22 cellular contexts compared by ENCODE assay signal in genomic region chr3:170100937-170101336, GRCh38.
DNase-seq lines count a peak whose midpoint lies in the region; ATAC-seq, FAIRE-seq and TF ChIP-seq lines count a peak whose summit lies in the region.
"Had no signal": no experiment of that assay in that cellular context is flagged by ENCODE, and none has a peak within 500 bp of the region (broad histone marks: within the 10 kb centered on the region; RNA-seq: fewer than 3 reads in every experiment).

No MANE protein-coding gene starts in this region.

- in situ Hi-C loops in HAP-1 (cut with MboI; ENCODE audit: low sequenced_read_pairs) (no loop called here), GM23248 (cut with MboI) (no loop called here)

- no peak for ATAC-seq in activated naive CD4-positive, alpha-beta T cell treated with anti-CD3 and anti-CD28 coated beads, Interleukin-2, amount 50 U/mL, for 72 hours
- no peak for ATAC-seq in CD4-positive, CD25-positive, alpha-beta regulatory T cell (ENCODE audit: low read depth in 2 of 2)

- no peaks in the 10 kb centered on the region for H3K9me3 Mint-ChIP-seq in activated naive CD4-positive, alpha-beta T cell treated with anti-CD3 and anti-CD28 coated beads, Interleukin-2, amount 50 U/mL, for 24 hours
- H3K9me3 Mint-ChIP-seq in activated naive CD4-positive, alpha-beta T cell treated with anti-CD3 and anti-CD28 coated beads, Interleukin-2, amount 50 U/mL, for 72 hours, result no peaks in the 10 kb centered on the region
- H3K9me3 Mint-ChIP-seq in CD4-positive, CD25-positive, alpha-beta regulatory T cell, result no peaks in the 10 kb centered on the region
- no peaks in the 10 kb centered on the region for H3K9me3 Mint-ChIP-seq in astrocyte (ENCODE audit: unreplicated experiment)
- H3K9me3 Mint-ChIP-seq: IgD-negative memory B cell had no signal

- peaks cover 22% of the 10 kb centered on the region for H3K36me3 Mint-ChIP-seq in activated naive CD4-positive, alpha-beta T cell treated with anti-CD3 and anti-CD28 coated beads, Interleukin-2, amount 50 U/mL, for 24 hours
- H3K36me3 Mint-ChIP-seq in activated naive CD4-positive, alpha-beta T cell treated with anti-CD3 and anti-CD28 coated beads, Interleukin-2, amount 50 U/mL, for 72 hours, result peaks cover 0 to 20% of the 10 kb centered on the region in 2 donors
- peaks cover 48% of the 10 kb centered on the region for H3K36me3 Mint-ChIP-seq in CD4-positive, CD25-positive, alpha-beta regulatory T cell
- peaks cover 10% of the 10 kb centered on the region for H3K36me3 Mint-ChIP-seq in astrocyte (ENCODE audit: low read depth, unreplicated experiment)

- 100% methylated on average over 1 of the region's 1 CpG for WGBS in GM23248 (ENCODE audit: low coverage in 1 of 2, low lambda C conversion rate in 2 of 2, missing lambda C conversion rate in 2 of 2), 2 experiments

- DNase-seq in activated naive CD4-positive, alpha-beta T cell treated with anti-CD3 and anti-CD28 coated beads, Interleukin-2, amount 50 U/mL, for 72 hours (ENCODE audit: low spot score in 2 of 2), result no peak
- DNase-seq in CD4-positive, CD25-positive, alpha-beta regulatory T cell, result no peak
- DNase-seq in astrocyte (ENCODE audit: low read depth), result no peak
- DNase-seq in NCI-H446 (lab: John Stamatoyannopoulos, UW), result no peak
- no peak for DNase-seq in HAP-1 (ENCODE audit: low spot score in 2 of 2)
- no peak for DNase-seq in GM23248
- DNase-seq: C1 segment of cervical spinal cord, DMS53, GDM1, GOT3, Kasumi-1, NCI-H1694, NCI-H2081, NCI-H2171, NCI-H345, NCI-H526 treated with DMSO at 0.1 percent for 48 hours, SHP77 had no signal

- no peak overlapping the region for H3K4me3 Mint-ChIP-seq in activated naive CD4-positive, alpha-beta T cell treated with anti-CD3 and anti-CD28 coated beads, Interleukin-2, amount 50 U/mL, for 24 hours
- H3K4me3 Mint-ChIP-seq in CD4-positive, CD25-positive, alpha-beta regulatory T cell, result no peak overlapping the region
- no peak overlapping the region for H3K4me3 Mint-ChIP-seq in astrocyte (ENCODE audit: unreplicated experiment)
- H3K4me3 Mint-ChIP-seq: IgD-negative memory B cell had no signal

- H3K36me3 ChIP-seq in CD4-positive, CD25-positive, alpha-beta regulatory T cell (ENCODE audit: control insufficient read depth, insufficient read depth, low read length), result peaks cover 93% of the 10 kb centered on the region
- H3K36me3 ChIP-seq in KMS-11 (ENCODE audit: insufficient read depth), result peaks cover 4% of the 10 kb centered on the region; the same call in 1 of the 2 replicates
- H3K36me3 ChIP-seq in astrocyte (ENCODE audit: insufficient read depth, low read length), result peaks cover 33% of the 10 kb centered on the region
- peaks cover 35% of the 10 kb centered on the region for H3K36me3 ChIP-seq in HAP-1 (replicated peaks)
- peaks cover 91% of the 10 kb centered on the region for H3K36me3 ChIP-seq in GM23248 (ENCODE audit: low read depth)

- peak overlapping the region; percentile 87 for H3K27ac Mint-ChIP-seq in activated naive CD4-positive, alpha-beta T cell treated with anti-CD3 and anti-CD28 coated beads, Interleukin-2, amount 50 U/mL, for 24 hours
- H3K27ac Mint-ChIP-seq in activated naive CD4-positive, alpha-beta T cell treated with anti-CD3 and anti-CD28 coated beads, Interleukin-2, amount 50 U/mL, for 72 hours, result peak overlapping the region in 1 of 2 donors; percentile 36
- H3K27ac Mint-ChIP-seq in CD4-positive, CD25-positive, alpha-beta regulatory T cell, result peak overlapping the region in 2 of 3 donors; percentile 29 to 55
- H3K27ac Mint-ChIP-seq in astrocyte (ENCODE audit: unreplicated experiment), result peak overlapping the region; percentile 47

- H3K9me2 ChIP-seq in GM23248 (ENCODE audit: insufficient read depth), result no peaks in the 10 kb centered on the region

- no peak overlapping the region for H3K9ac ChIP-seq in KMS-11
- H3K9ac ChIP-seq in astrocyte (ENCODE audit: low read length), result no peak overlapping the region
- no peak overlapping the region for H3K9ac ChIP-seq in GM23248

- no peaks in the 10 kb centered on the region for H3K4me1 ChIP-seq in CD4-positive, CD25-positive, alpha-beta regulatory T cell (ENCODE audit: control insufficient read depth, insufficient read depth, low read length, poor library complexity, severe bottlenecking)
- H3K4me1 ChIP-seq in KMS-11 (ENCODE audit: low read depth, poor library complexity, severe bottlenecking), result peaks cover 18% of the 10 kb centered on the region
- no peaks in the 10 kb centered on the region for H3K4me1 ChIP-seq in astrocyte (ENCODE audit: insufficient read depth, low read length)
- H3K4me1 ChIP-seq in HAP-1, result no peaks in the 10 kb centered on the region
- H3K4me1 ChIP-seq in GM23248 (ENCODE audit: insufficient read depth), result 0 out of 2 replicates have a peak, but pooled peaks cover 6% of the 10 kb centered on the region

- H3K27ac ChIP-seq in CD4-positive, CD25-positive, alpha-beta regulatory T cell (ENCODE audit: insufficient read depth, low read length, poor library complexity, severe bottlenecking), result no peak overlapping the region
- H3K27ac ChIP-seq in KMS-11, result no peak overlapping the region
- H3K27ac ChIP-seq in astrocyte (ENCODE audit: low read depth, low read length), result no peak overlapping the region
- H3K27ac ChIP-seq in GM23248, result no peak overlapping the region

- 0 out of 2 replicates have a peak, but pooled peaks cover 5% of the 10 kb centered on the region for H3F3A ChIP-seq in GM23248 (ENCODE audit: insufficient read depth)

- H3K79me2 ChIP-seq in KMS-11 (ENCODE audit: insufficient read depth, low read depth) (no peaks in the 10 kb centered on the region), astrocyte (ENCODE audit: insufficient read depth, low read length) (no peaks in the 10 kb centered on the region), GM23248 (ENCODE audit: insufficient read depth) (peaks cover 8% of the 10 kb centered on the region; the same call in 1 of the 2 replicates)

- H3K4me2 ChIP-seq in KMS-11 (peak overlapping the region; percentile 8; the same call in 1 of the 2 replicates), astrocyte (ENCODE audit: low read length) (no peak overlapping the region), GM23248 (ENCODE audit: unreplicated experiment) (no peak overlapping the region)

- H4K20me1 ChIP-seq in KMS-11 (ENCODE audit: insufficient read depth) (no peaks in the 10 kb centered on the region), astrocyte (ENCODE audit: insufficient read depth, low read length) (no peaks in the 10 kb centered on the region), GM23248 (ENCODE audit: insufficient read depth) (no peaks in the 10 kb centered on the region)

- H3K27me3 ChIP-seq in CD4-positive, CD25-positive, alpha-beta regulatory T cell (ENCODE audit: control insufficient read depth, insufficient read depth, low read length), result no peaks in the 10 kb centered on the region
- H3K27me3 ChIP-seq in KMS-11 (ENCODE audit: insufficient read depth, low read depth) (no peaks in the 10 kb centered on the region), astrocyte (ENCODE audit: insufficient read depth, low read length) (no peaks in the 10 kb centered on the region), HAP-1 (ENCODE audit: low read depth) (no peaks in the 10 kb centered on the region), GM23248 (replicated peaks; ENCODE audit: insufficient read depth) (no peaks in the 10 kb centered on the region)

- no peaks in the 10 kb centered on the region for H3K27me3 Mint-ChIP-seq in activated naive CD4-positive, alpha-beta T cell treated with anti-CD3 and anti-CD28 coated beads, Interleukin-2, amount 50 U/mL, for 24 hours
- H3K27me3 Mint-ChIP-seq in CD4-positive, CD25-positive, alpha-beta regulatory T cell, result no peaks in the 10 kb centered on the region
- H3K27me3 Mint-ChIP-seq in astrocyte (ENCODE audit: low read depth, unreplicated experiment), result no peaks in the 10 kb centered on the region
- H3K27me3 Mint-ChIP-seq: IgD-negative memory B cell had no signal

- H3K4me1 Mint-ChIP-seq in activated naive CD4-positive, alpha-beta T cell treated with anti-CD3 and anti-CD28 coated beads, Interleukin-2, amount 50 U/mL, for 24 hours, result peaks cover 27% of the 10 kb centered on the region
- H3K4me1 Mint-ChIP-seq in CD4-positive, CD25-positive, alpha-beta regulatory T cell, result peaks cover 9 to 18% (median 15%) of the 10 kb centered on the region in 4 donors
- H3K4me1 Mint-ChIP-seq in astrocyte (ENCODE audit: low read depth, unreplicated experiment), result peaks cover 15% of the 10 kb centered on the region

- TF ChIP-seq CTCF in KMS-11 (conservative IDR thresholded peaks at IDR 0.05; ENCODE audit: low read depth, low read length) (no peak), astrocyte (IDR thresholded peaks at IDR 0.05; ENCODE audit: insufficient read depth, low read depth, low read length) (no peak)

- no peak overlapping the region for H3K4me3 ChIP-seq in CD4-positive, CD25-positive, alpha-beta regulatory T cell (ENCODE audit: low read depth, low read length)
- H3K4me3 ChIP-seq in KMS-11 (IDR thresholded peaks at IDR 0.05; ENCODE audit: insufficient read depth, low read depth, low read length) (no peak overlapping the region), astrocyte (ENCODE audit: insufficient read depth, low read depth, low read length) (no peak overlapping the region), HAP-1 (no peak overlapping the region), GM23248 (no peak overlapping the region)

- FAIRE-seq in astrocyte (lab: Jason Lieb, UNC), result no peak
- FAIRE-seq: D721Med, HTR-8/SVneo had no signal

- H2AFZ ChIP-seq in KMS-11 (ENCODE audit: low read depth) (no peak overlapping the region), astrocyte (ENCODE audit: low read depth, low read length) (no peak overlapping the region), GM23248 (no peak overlapping the region)

- H3K9me3 ChIP-seq in CD4-positive, CD25-positive, alpha-beta regulatory T cell (ENCODE audit: control insufficient read depth in 2 of 2, low read length in 2 of 2), result no peaks in the 10 kb centered on the region
- H3K9me3 ChIP-seq in astrocyte (ENCODE audit: insufficient read depth, low read depth, low read length) (no peaks in the 10 kb centered on the region), HAP-1 (no peaks in the 10 kb centered on the region), GM23248 (ENCODE audit: low read depth) (no peaks in the 10 kb centered on the region)
